3 cellular contexts compared by ENCODE assay signal in the genomic region with DNA sequence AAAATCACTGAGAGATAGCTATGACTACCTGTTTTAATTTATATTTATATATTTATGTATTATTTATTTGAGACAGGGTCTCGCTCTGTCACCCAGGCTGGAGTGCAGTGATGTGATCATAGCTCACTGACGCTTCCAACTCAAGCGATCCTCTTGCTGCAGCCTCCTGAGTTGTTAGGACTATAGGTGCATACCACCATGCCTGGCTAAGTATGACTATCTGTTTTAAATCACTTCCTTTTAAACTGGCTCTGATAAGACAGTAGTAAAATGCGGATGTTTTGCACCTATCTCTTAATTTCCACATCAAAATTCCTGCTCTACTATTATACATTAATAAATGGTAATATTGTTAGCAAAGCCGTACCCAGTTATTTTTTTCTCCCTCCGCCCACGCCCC.
TF ChIP-seq lines count a peak whose summit lies in the region.

No MANE protein-coding gene starts in this region.

TF ChIP-seq in SK-N-SH, 30 proteins besides CTCF, POLR2A, EP300 and RAD21:
- TF ChIP-seq, protein P1, sequence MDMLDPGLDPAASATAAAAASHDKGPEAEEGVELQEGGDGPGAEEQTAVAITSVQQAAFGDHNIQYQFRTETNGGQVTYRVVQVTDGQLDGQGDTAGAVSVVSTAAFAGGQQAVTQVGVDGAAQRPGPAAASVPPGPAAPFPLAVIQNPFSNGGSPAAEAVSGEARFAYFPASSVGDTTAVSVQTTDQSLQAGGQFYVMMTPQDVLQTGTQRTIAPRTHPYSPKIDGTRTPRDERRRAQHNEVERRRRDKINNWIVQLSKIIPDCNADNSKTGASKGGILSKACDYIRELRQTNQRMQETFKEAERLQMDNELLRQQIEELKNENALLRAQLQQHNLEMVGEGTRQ (IDR thresholded peaks at IDR 0.05; ENCODE audit: borderline replicate concordance, low read depth, low read length): no peak
- TF ChIP-seq SIN3A (IDR thresholded peaks at IDR 0.05; ENCODE audit: borderline replicate concordance, low read depth, low read length): no peak
- no peak for TF ChIP-seq TEAD4 (IDR thresholded peaks at IDR 0.05; ENCODE audit: borderline replicate concordance, insufficient read depth)
- TF ChIP-seq RXRA (IDR thresholded peaks at IDR 0.05; ENCODE audit: borderline replicate concordance, low read depth): no peak
- no peak for TF ChIP-seq NRF1 (IDR thresholded peaks at IDR 0.05; ENCODE audit: low read depth, low read length)
- TF ChIP-seq, protein P2, sequence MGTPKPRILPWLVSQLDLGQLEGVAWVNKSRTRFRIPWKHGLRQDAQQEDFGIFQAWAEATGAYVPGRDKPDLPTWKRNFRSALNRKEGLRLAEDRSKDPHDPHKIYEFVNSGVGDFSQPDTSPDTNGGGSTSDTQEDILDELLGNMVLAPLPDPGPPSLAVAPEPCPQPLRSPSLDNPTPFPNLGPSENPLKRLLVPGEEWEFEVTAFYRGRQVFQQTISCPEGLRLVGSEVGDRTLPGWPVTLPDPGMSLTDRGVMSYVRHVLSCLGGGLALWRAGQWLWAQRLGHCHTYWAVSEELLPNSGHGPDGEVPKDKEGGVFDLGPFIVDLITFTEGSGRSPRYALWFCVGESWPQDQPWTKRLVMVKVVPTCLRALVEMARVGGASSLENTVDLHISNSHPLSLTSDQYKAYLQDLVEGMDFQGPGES (IDR thresholded peaks at IDR 0.05; ENCODE audit: low read depth, low read length): no peak
- no peak for TF ChIP-seq MEF2A (IDR thresholded peaks at IDR 0.05; ENCODE audit: borderline replicate concordance, low read depth)
- TF ChIP-seq, protein P3, sequence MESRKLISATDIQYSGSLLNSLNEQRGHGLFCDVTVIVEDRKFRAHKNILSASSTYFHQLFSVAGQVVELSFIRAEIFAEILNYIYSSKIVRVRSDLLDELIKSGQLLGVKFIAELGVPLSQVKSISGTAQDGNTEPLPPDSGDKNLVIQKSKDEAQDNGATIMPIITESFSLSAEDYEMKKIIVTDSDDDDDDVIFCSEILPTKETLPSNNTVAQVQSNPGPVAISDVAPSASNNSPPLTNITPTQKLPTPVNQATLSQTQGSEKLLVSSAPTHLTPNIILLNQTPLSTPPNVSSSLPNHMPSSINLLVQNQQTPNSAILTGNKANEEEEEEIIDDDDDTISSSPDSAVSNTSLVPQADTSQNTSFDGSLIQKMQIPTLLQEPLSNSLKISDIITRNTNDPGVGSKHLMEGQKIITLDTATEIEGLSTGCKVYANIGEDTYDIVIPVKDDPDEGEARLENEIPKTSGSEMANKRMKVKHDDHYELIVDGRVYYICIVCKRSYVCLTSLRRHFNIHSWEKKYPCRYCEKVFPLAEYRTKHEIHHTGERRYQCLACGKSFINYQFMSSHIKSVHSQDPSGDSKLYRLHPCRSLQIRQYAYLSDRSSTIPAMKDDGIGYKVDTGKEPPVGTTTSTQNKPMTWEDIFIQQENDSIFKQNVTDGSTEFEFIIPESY (IDR thresholded peaks at IDR 0.05; ENCODE audit: borderline replicate concordance, low read depth): no peak
- no peak for TF ChIP-seq JUND (IDR thresholded peaks at IDR 0.05)

TF ChIP-seq in SK-N-SH treated with all-trans-retinoic acid at 6 μM for 48 hours, 23 proteins besides CTCF, POLR2A, EP300 and RAD21:
- TF ChIP-seq SNAI2 (CRISPR knock-in tag; IDR thresholded peaks at IDR 0.05) (no peak), ESRRG (CRISPR knock-in tag; IDR thresholded peaks at IDR 0.05) (no peak), ZNF8 (CRISPR knock-in tag; IDR thresholded peaks at IDR 0.05) (no peak), RARB (CRISPR knock-in tag; IDR thresholded peaks at IDR 0.05) (no peak), CSDC2 (CRISPR knock-in tag; IDR thresholded peaks at IDR 0.05) (no peak), OSR1 (CRISPR knock-in tag; IDR thresholded peaks at IDR 0.05) (no peak)
- TF ChIP-seq, protein P4, sequence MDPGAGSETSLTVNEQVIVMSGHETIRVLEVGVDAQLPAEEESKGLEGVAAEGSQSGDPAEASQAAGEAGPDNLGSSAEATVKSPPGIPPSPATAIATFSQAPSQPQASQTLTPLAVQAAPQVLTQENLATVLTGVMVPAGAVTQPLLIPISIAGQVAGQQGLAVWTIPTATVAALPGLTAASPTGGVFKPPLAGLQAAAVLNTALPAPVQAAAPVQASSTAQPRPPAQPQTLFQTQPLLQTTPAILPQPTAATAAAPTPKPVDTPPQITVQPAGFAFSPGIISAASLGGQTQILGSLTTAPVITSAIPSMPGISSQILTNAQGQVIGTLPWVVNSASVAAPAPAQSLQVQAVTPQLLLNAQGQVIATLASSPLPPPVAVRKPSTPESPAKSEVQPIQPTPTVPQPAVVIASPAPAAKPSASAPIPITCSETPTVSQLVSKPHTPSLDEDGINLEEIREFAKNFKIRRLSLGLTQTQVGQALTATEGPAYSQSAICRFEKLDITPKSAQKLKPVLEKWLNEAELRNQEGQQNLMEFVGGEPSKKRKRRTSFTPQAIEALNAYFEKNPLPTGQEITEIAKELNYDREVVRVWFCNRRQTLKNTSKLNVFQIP (CRISPR knock-in tag; IDR thresholded peaks at IDR 0.05; ENCODE audit: borderline replicate concordance, low read depth): no peak
TF ChIP-seq in SK-N-SH treated with all-trans-retinoic acid at 6 μM for 48 hours: peak in this region for 0.

TF ChIP-seq in endothelial cell of umbilical vein, 7 proteins besides CTCF, POLR2A, EP300 and RAD21:
- no peak for TF ChIP-seq JUN (IDR thresholded peaks at IDR 0.05; ENCODE audit: borderline replicate concordance, insufficient read depth, insufficient read length, low read depth)
- TF ChIP-seq, protein P5, sequence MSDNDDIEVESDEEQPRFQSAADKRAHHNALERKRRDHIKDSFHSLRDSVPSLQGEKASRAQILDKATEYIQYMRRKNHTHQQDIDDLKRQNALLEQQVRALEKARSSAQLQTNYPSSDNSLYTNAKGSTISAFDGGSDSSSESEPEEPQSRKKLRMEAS (IDR thresholded peaks at IDR 0.05; ENCODE audit: insufficient read depth, insufficient read length): no peak
- no peak for TF ChIP-seq EZH2 (IDR thresholded peaks at IDR 0.05; ENCODE audit: borderline replicate concordance, low read depth, low read length, severe bottlenecking)
- no peak for TF ChIP-seq GATA2 (IDR thresholded peaks at IDR 0.05; ENCODE audit: insufficient read depth, insufficient read length, low read depth, low read length)
